In genomic region chr3:115092220-115092791, GRCh38 we compare ENCODE assay signal across 8 cellular contexts. TPM values are rescaled to one million over a fixed set of nuclear protein-coding genes. Genes with fewer than 3 reads are reported as not detected.
DNase-seq lines count a peak whose midpoint lies in the region; ATAC-seq and TF ChIP-seq lines count a peak whose summit lies in the region.

No MANE protein-coding gene starts in this region.

- no peaks in the 10 kb centered on the region for H3K9me2 ChIP-seq in DOHH2 (replicated peaks; ENCODE audit: control insufficient read depth, low read length)

- no peaks in the 10 kb centered on the region for H3K79me2 ChIP-seq in DOHH2 (ENCODE audit: control insufficient read depth, low read length)

- H3K9me3 Mint-ChIP-seq in activated T-helper 17 cell treated with anti-CD3 and anti-CD28 coated beads, Interleukin-2, amount 50 U/mL, for 72 hours = no peaks in the 10 kb centered on the region

- no peaks in the 10 kb centered on the region for H4K20me1 ChIP-seq in DOHH2 (ENCODE audit: control insufficient read depth, insufficient read depth, low read depth, low read length)

- H3K4me2 ChIP-seq in DOHH2 (ENCODE audit: low read length) = no peak overlapping the region

- no peaks in the 10 kb centered on the region for H3K4me1 Mint-ChIP-seq in activated T-helper 17 cell treated with anti-CD3 and anti-CD28 coated beads, Interleukin-2, amount 50 U/mL, for 72 hours

- H3K4me1 ChIP-seq in DOHH2 (ENCODE audit: control insufficient read depth, low read length) (peaks cover 8% of the 10 kb centered on the region), ascending aorta (peaks cover 0 to 8% of the 10 kb centered on the region in 2 donors), right atrium auricular region (peaks cover 0 to 48% of the 10 kb centered on the region in 2 donors)

- H3K27me3 Mint-ChIP-seq in activated T-helper 17 cell treated with anti-CD3 and anti-CD28 coated beads, Interleukin-2, amount 50 U/mL, for 72 hours = no peaks in the 10 kb centered on the region

- no peak for DNase-seq in LNCaP clone FGC (ENCODE audit: low read depth)
- peak; percentile 71 for DNase-seq in SK-N-DZ (ENCODE audit: low spot score)
- peak in 1 of 2 donors; percentile 74 for DNase-seq in ascending aorta (ENCODE audit: low spot score in 2 of 2)
- no peak for DNase-seq in right atrium auricular region (ENCODE audit: low spot score)
- DNase-seq in sciatic nerve (ENCODE audit: low spot score) = peak; percentile 82

- H3K27ac Mint-ChIP-seq in activated T-helper 17 cell treated with anti-CD3 and anti-CD28 coated beads, Interleukin-2, amount 50 U/mL, for 72 hours = no peak overlapping the region

- H3K27ac ChIP-seq in DOHH2 (ENCODE audit: low read depth, low read length) = no peak overlapping the region
- H3K27ac ChIP-seq in ascending aorta = no peak overlapping the region
- H3K27ac ChIP-seq in right atrium auricular region = peak overlapping the region in 1 of 2 donors; percentile 36

- ATAC-seq in GM21576 (IDR thresholded peaks at IDR 0.05; ENCODE audit: unreplicated experiment) (peak; percentile 87), sciatic nerve (peak; percentile 99)
- ATAC-seq in activated T-helper 17 cell treated with anti-CD3 and anti-CD28 coated beads, Interleukin-2, amount 50 U/mL, for 72 hours (replicated peaks) = no peak

- H3K27me3 ChIP-seq in DOHH2 (ENCODE audit: control insufficient read depth, low read length) (no peaks in the 10 kb centered on the region), ascending aorta (no peaks in the 10 kb centered on the region), right atrium auricular region (no peaks in the 10 kb centered on the region)

- no peaks in the 10 kb centered on the region for H3F3A ChIP-seq in DOHH2 (ENCODE audit: control insufficient read depth, insufficient read depth)

- no peak overlapping the region for H3K4me3 ChIP-seq in DOHH2 (ENCODE audit: low read length)
- no peak overlapping the region for H3K4me3 ChIP-seq in LNCaP clone FGC (ENCODE audit: low read depth, low read length)
- no peak overlapping the region for H3K4me3 ChIP-seq in ascending aorta
- H3K4me3 ChIP-seq in right atrium auricular region = no peak overlapping the region

- H3K4me3 Mint-ChIP-seq in activated T-helper 17 cell treated with anti-CD3 and anti-CD28 coated beads, Interleukin-2, amount 50 U/mL, for 72 hours = no peak overlapping the region

- no peaks in the 10 kb centered on the region for H3K9me3 ChIP-seq in DOHH2 (ENCODE audit: control insufficient read depth, insufficient read depth, low read length)
- H3K9me3 ChIP-seq in ascending aorta = no peaks in the 10 kb centered on the region
- no peaks in the 10 kb centered on the region for H3K9me3 ChIP-seq in right atrium auricular region

- H3K36me3 Mint-ChIP-seq in activated T-helper 17 cell treated with anti-CD3 and anti-CD28 coated beads, Interleukin-2, amount 50 U/mL, for 72 hours (ENCODE audit: low read depth) = no peaks in the 10 kb centered on the region

- intact Hi-C loops in ascending aorta (cut with DNase I) (loop anchor here (1.0 to 10.0 kb wide), 4 partner anchors 78 to 708 kb away; no protein-coding TSS in a partner anchor), sciatic nerve (cut with DNase I) (no loop called here)

- H3K36me3 ChIP-seq in DOHH2 (ENCODE audit: control insufficient read depth, low read length) = no peaks in the 10 kb centered on the region
- no peaks in the 10 kb centered on the region for H3K36me3 ChIP-seq in ascending aorta
- H3K36me3 ChIP-seq in right atrium auricular region = no peaks in the 10 kb centered on the region

- peak; percentile 85 for TF ChIP-seq CTCF in DOHH2 (IDR thresholded peaks at IDR 0.05; ENCODE audit: low read depth, low read length, poor library complexity, severe bottlenecking)
- TF ChIP-seq CTCF in LNCaP clone FGC (IDR thresholded peaks at IDR 0.05; ENCODE audit: control insufficient read depth, extremely low read depth, insufficient read depth) = peak; percentile 87
- TF ChIP-seq CTCF in ascending aorta (IDR thresholded peaks at IDR 0.05) = peak; percentile 1 to 55 (median 52)
- peak; percentile 57 to 82 for TF ChIP-seq CTCF in right atrium auricular region (IDR thresholded peaks at IDR 0.05)

RNA-seq across cellular contexts. Expression of gene ZBTB20, which starts 54.8 kb away (rescaled TPM):
- polyA plus RNA-seq in SK-N-DZ (2014; cell fraction: cytosol; rRNA removed) = 0.03 TPM in 1 of 2 replicates, not detected in the other
- polyA plus RNA-seq in SK-N-DZ (2014; cell fraction: nucleus; rRNA removed) = 0.07 and 0.13 TPM in 2 replicates
- total RNA-seq in ascending aorta = 60.3 TPM
- 10 to 100 TPM; 84.6 to 90.8 TPM for total RNA-seq in right atrium auricular region
- 145 TPM for total RNA-seq in sciatic nerve
- total RNA-seq in activated T-helper 17 cell treated with anti-CD3 and anti-CD28 coated beads, Interleukin-2, amount 50 U/mL, for 72 hours = 10 to 100 TPM in 1 of 2 donors, 1 to 10 TPM in 1; 5.7 to 17.7 TPM

Comparison
In these comparisons a context has a peak if more than half of its experiments do, and no peak if none do; other contexts are left out.
1. DNase-seq: peak in SK-N-DZ (single experiment) and sciatic nerve (single experiment); none in LNCaP clone FGC (single experiment) and right atrium auricular region (single experiment).
2. Peak in every context shown above with its lines, with median percentiles within 50 percentile points of each other: CTCF ChIP-seq.